In genomic region chr11:6568191-6568918, GRCh38 we compare ENCODE assay signal across 2 cellular contexts.
TF ChIP-seq lines count a peak whose summit lies in the region.

No MANE protein-coding gene starts in this region.

TF ChIP-seq in Ishikawa, 13 proteins besides CTCF, POLR2A, EP300 and RAD21:
- TF ChIP-seq NFIC (IDR thresholded peaks at IDR 0.05): peak; percentile 97
- TF ChIP-seq ZBTB7A (IDR thresholded peaks at IDR 0.05; ENCODE audit: low read depth): no peak
- no peak for TF ChIP-seq EGR1 (IDR thresholded peaks at IDR 0.05)
- TF ChIP-seq TAF1 (IDR thresholded peaks at IDR 0.05; ENCODE audit: low read depth): no peak
- TF ChIP-seq TCF12 (IDR thresholded peaks at IDR 0.05; ENCODE audit: low read depth): peak; percentile 69; the same call in 1 of the 2 replicates
- no peak for TF ChIP-seq REST (IDR thresholded peaks at IDR 0.05; ENCODE audit: low read depth)
- peak; percentile 63 for TF ChIP-seq MAX (IDR thresholded peaks at IDR 0.05)
- TF ChIP-seq FOXM1 (IDR thresholded peaks at IDR 0.05; ENCODE audit: borderline replicate concordance, low read depth): no peak
- no peak for TF ChIP-seq USF1 (IDR thresholded peaks at IDR 0.05)
- TF ChIP-seq CEBPB (IDR thresholded peaks at IDR 0.05): no peak
- TF ChIP-seq TEAD4 (IDR thresholded peaks at IDR 0.05): 0 out of 2 replicates have a peak, but pooled peaks have one; percentile 16
- no peak for TF ChIP-seq CREB1 (IDR thresholded peaks at IDR 0.05; ENCODE audit: low read depth)
- no peak for TF ChIP-seq YY1 (IDR thresholded peaks at IDR 0.05; ENCODE audit: low read depth)

TF ChIP-seq in HepG2, 621 proteins besides CTCF, POLR2A, EP300 and RAD21:
- no peak for TF ChIP-seq ZBTB3 (CRISPR knock-in tag; IDR thresholded peaks at IDR 0.05; ENCODE audit: borderline replicate concordance, low read depth)
- no peak for TF ChIP-seq ZNF460 (CRISPR knock-in tag; IDR thresholded peaks at IDR 0.05; ENCODE audit: borderline replicate concordance)
- peak; percentile 100 for TF ChIP-seq MAFF (IDR thresholded peaks at IDR 0.05; ENCODE audit: low read depth, low read length)
- TF ChIP-seq PAXIP1 (CRISPR knock-in tag; conservative IDR thresholded peaks at IDR 0.05): no peak
- no peak for TF ChIP-seq ETV5 (CRISPR knock-in tag; IDR thresholded peaks at IDR 0.05; ENCODE audit: borderline replicate concordance)
- peak; percentile 90 for TF ChIP-seq MAFG (CRISPR knock-in tag; IDR thresholded peaks at IDR 0.05)
- TF ChIP-seq MAFK (conservative IDR thresholded peaks at IDR 0.05 in 1 of 2, IDR thresholded peaks at IDR 0.05 in 1 of 2; ENCODE audit: low read length in 2 of 2): peak; percentile 100
- no peak for TF ChIP-seq PTBP1 (IDR thresholded peaks at IDR 0.05; ENCODE audit: low read depth, low read length, poor library complexity, severe bottlenecking)
- TF ChIP-seq TFAP4 (IDR thresholded peaks at IDR 0.05; ENCODE audit: borderline replicate concordance, low read depth): peak; percentile 67; the same call in 1 of the 2 replicates
- no peak for TF ChIP-seq HMG20A (CRISPR knock-in tag; IDR thresholded peaks at IDR 0.05; ENCODE audit: borderline replicate concordance)
- peak; percentile 49; the same call in 1 of the 2 replicates for TF ChIP-seq RFX5 (IDR thresholded peaks at IDR 0.05; ENCODE audit: low read depth, low read length)
